ENCODE assay signal across 16 cellular contexts in genomic region chr3:127770671-127771370, GRCh38. TPM values are rescaled to one million over a fixed set of nuclear protein-coding genes. Genes with fewer than 3 reads are reported as not detected.
DNase-seq lines count a peak whose midpoint lies in the region; ATAC-seq lines count a peak whose summit lies in the region.
"Had no signal": no experiment of that assay in that cellular context is flagged by ENCODE, and none has a peak within 500 bp of the region (broad histone marks: within the 10 kb centered on the region; RNA-seq: fewer than 3 reads in every experiment).

No MANE protein-coding gene starts in this region.

- DNase-seq in ELR (ENCODE audit: low read depth) (peak; percentile 37), NCI-H2081 (lab: John Stamatoyannopoulos, UW) (peak; percentile 68 to 81), adipocyte (ENCODE audit: low read depth) (peak; percentile 72), posterior vena cava (ENCODE audit: low spot score) (peak; percentile 69), superior temporal gyrus (ENCODE audit: extremely low spot score) (no peak), NCI-H2029 treated with DMSO at 0.1 percent for 48 hours (lab: John Stamatoyannopoulos, UW) (no peak)
- DNase-seq: activated gamma-delta T cell; CD4-positive, alpha-beta T cell; colonic mucosa; heart left ventricle; kidney glomerular epithelial cell; NCI-H187 had no signal

- H3K4me1 ChIP-seq in adipocyte (ENCODE audit: control insufficient read depth, insufficient read depth, low read length) = peaks cover 60% of the 10 kb centered on the region
- H3K4me1 ChIP-seq: prostate gland had no signal

- H3K9ac ChIP-seq in adipocyte (ENCODE audit: low read length) = peak overlapping the region; percentile 4

- no peak overlapping the region for H3K4me3 ChIP-seq in adipocyte (ENCODE audit: low read length)
- H3K4me3 ChIP-seq: ascending aorta, colonic mucosa, heart left ventricle, prostate gland had no signal

- peaks cover 11% of the 10 kb centered on the region for H3K9me3 ChIP-seq in adipocyte (ENCODE audit: control insufficient read depth, low read length)
- H3K9me3 ChIP-seq: colonic mucosa, prostate gland had no signal

- ATAC-seq in GM19035 (IDR thresholded peaks at IDR 0.05; ENCODE audit: unreplicated experiment) (no peak), HG02840 (IDR thresholded peaks at IDR 0.05; ENCODE audit: low FRiP score, unreplicated experiment) (no peak)

- H3K36me3 ChIP-seq in adipocyte (ENCODE audit: control insufficient read depth, insufficient read depth, low read length, severe bottlenecking) = peaks cover 11% of the 10 kb centered on the region
- H3K36me3 ChIP-seq: ascending aorta, colonic mucosa, prostate gland had no signal

- intact Hi-C loops in posterior vena cava (cut with DNase I) = no loop called here

- no peaks in the 10 kb centered on the region for H3K27me3 ChIP-seq in adipocyte (replicated peaks; ENCODE audit: control insufficient read depth, insufficient read depth, low read length)
- H3K27me3 ChIP-seq: ascending aorta, colonic mucosa, heart left ventricle had no signal

RNA-seq across cellular contexts. Expression of gene MGLL, which starts 51.5 kb away (rescaled TPM):
- 100 to 1,000 TPM; 107 to 216 TPM for total RNA-seq in posterior vena cava

Comparison
In these comparisons a context has a peak if more than half of its experiments do, and no peak if none do; other contexts are left out.
1. DNase-seq: peak in ELR (single experiment), NCI-H2081 (2 of 2), adipocyte (single experiment) and posterior vena cava (single experiment); none in superior temporal gyrus (single experiment) and NCI-H2029 treated with DMSO at 0.1 percent for 48 hours (single experiment).